Comparison of ENCODE assay signal across 8 cellular contexts in genomic region chr17:42337442-42337841, GRCh38. TPM values are rescaled to one million over a fixed set of nuclear protein-coding genes. Genes with fewer than 3 reads are reported as not detected.
DNase-seq lines count a peak whose midpoint lies in the region; ATAC-seq and TF ChIP-seq lines count a peak whose summit lies in the region.

No MANE protein-coding gene starts in this region.

- H3K27me3 ChIP-seq in vagina = no peaks in the 10 kb centered on the region
- no peaks in the 10 kb centered on the region for H3K27me3 ChIP-seq in colonic mucosa

- TF ChIP-seq POLR2A in vagina (IDR thresholded peaks at IDR 0.05) = no peak

- ATAC-seq in HG03066 (IDR thresholded peaks at IDR 0.05; ENCODE audit: low read depth, unreplicated experiment) (peak; percentile 55), sciatic nerve (peak; percentile 42)

- TF ChIP-seq CTCF in vagina (IDR thresholded peaks at IDR 0.05) (no peak), colonic mucosa (IDR thresholded peaks at IDR 0.05) (no peak)

- no peaks in the 10 kb centered on the region for H3K4me1 ChIP-seq in vagina
- H3K4me1 ChIP-seq in colonic mucosa = no peaks in the 10 kb centered on the region

- H3K4me3 ChIP-seq in vagina (no peak overlapping the region), colonic mucosa (no peak overlapping the region)

- H3K9ac ChIP-seq in colonic mucosa (ENCODE audit: low read depth in 2 of 2, low read length in 2 of 2) = no peak overlapping the region

- DNase-seq in GDM1 (lab: John Stamatoyannopoulos, UW) = peak; percentile 45
- peak; percentile 81 to 85 for DNase-seq in activated T-cell treated with anti-CD3 and anti-CD28 coated beads, Interleukin-2, amount 50 U/mL, for 48 hours
- DNase-seq in sciatic nerve (ENCODE audit: low spot score) = no peak
- no peak for DNase-seq in vagina (ENCODE audit: extremely low spot score in 2 of 2)
- DNase-seq in cardiac septum (ENCODE audit: low spot score) = no peak
- no peak for DNase-seq in islet precursor cell
- no peak for DNase-seq in colonic mucosa

- H3K27ac ChIP-seq in vagina (no peak overlapping the region), colonic mucosa (no peak overlapping the region)

- peaks cover 0 to 90% of the 10 kb centered on the region in 2 donors for H3K36me3 ChIP-seq in vagina
- peaks cover 42% of the 10 kb centered on the region for H3K36me3 ChIP-seq in colonic mucosa

- H3K9me3 ChIP-seq in vagina (no peaks in the 10 kb centered on the region), colonic mucosa (no peaks in the 10 kb centered on the region)

- intact Hi-C loops in sciatic nerve (cut with DNase I) = no loop called here
- intact Hi-C loops in vagina (cut with DNase I) = no loop called here
- intact Hi-C loops in cardiac septum (cut with DNase I) = no loop called here
- intact Hi-C loops in colonic mucosa (cut with DNase I) = no loop called here

RNA-seq across cellular contexts. Expression of gene STAT5A, which starts 49.1 kb away (rescaled TPM):
- total RNA-seq in sciatic nerve (55.6 TPM), vagina (38.3 TPM), cardiac septum (12.1 TPM), colonic mucosa (10 to 100 TPM; 22.0 to 22.4 TPM)

RNA-seq across cellular contexts. Expression of gene STAT3, which starts 50.8 kb away (rescaled TPM):
- 284 TPM for total RNA-seq in sciatic nerve
- total RNA-seq in vagina = 210 TPM
- total RNA-seq in cardiac septum = 159 TPM
- 100 to 1,000 TPM; 137 to 216 TPM for total RNA-seq in colonic mucosa

Comparison
In these comparisons a context has a peak if more than half of its experiments do, and no peak if none do; other contexts are left out.
1. DNase-seq: peak in GDM1 (single experiment) and activated T-cell treated with anti-CD3 and anti-CD28 coated beads, Interleukin-2, amount 50 U/mL, for 48 hours (2 of 2); none in sciatic nerve (single experiment), vagina (0 of 2), cardiac septum (single experiment), islet precursor cell (single experiment) and colonic mucosa (single experiment).